21 cellular contexts compared by ENCODE assay signal in genomic region chr14:49408187-49408963, GRCh38.
"Had no signal": no experiment of that assay in that cellular context is flagged by ENCODE, and none has a peak within 500 bp of the region (broad histone marks: within the 10 kb centered on the region; RNA-seq: fewer than 3 reads in every experiment).

No MANE protein-coding gene starts in this region.

- H3K4me1 ChIP-seq: gastrocnemius medialis, heart left ventricle, lower lobe of right lung, prostate gland, upper lobe of left lung had no signal

- H3K4me3 ChIP-seq: cardiac muscle cell, esophagus muscularis mucosa, gastrocnemius medialis, heart left ventricle, lower lobe of right lung, prostate gland, upper lobe of left lung had no signal

- H3K36me3 ChIP-seq: cardiac muscle cell, esophagus muscularis mucosa, gastrocnemius medialis, heart left ventricle, lower lobe of right lung, prostate gland, upper lobe of left lung had no signal

- H3K4me3 Mint-ChIP-seq: activated B cell treated with CpG ODN at 0.5 μM for 24 hours; activated CD4-positive, alpha-beta T cell treated with anti-CD3 and anti-CD28 coated beads, Interleukin-2, amount 10 ng/mL, durations not matched to agents 24 days and 14 days; activated CD8-positive, alpha-beta T cell treated with anti-CD3 and anti-CD28 coated beads, Interleukin-2, amount 10 ng/mL, durations not matched to agents 7 days and 5 days; activated naive CD8-positive, alpha-beta T cell treated with anti-CD3 and anti-CD28 coated beads for 36 hours; activated T-helper 1 cell treated with anti-CD3 and anti-CD28 coated beads, Interleukin-12 subunit alpha, Interleukin-12 subunit beta, Interleukin-2, Interleukin-4 antibody, amounts not matched to agents 30 ng/mL and 10 ng/mL and 1 ng/mL, durations not matched to agents 14 hours and 24 hours and 36 hours; mesothelial cell of epicardium; nephron progenitor cell; stimulated activated naive CD8-positive, alpha-beta T cell treated with anti-CD3 and anti-CD28 coated beads, Interleukin-15, amount 100 ng/mL, for 72 hours had no signal

- DNase-seq: activated B cell treated with CpG ODN at 0.5 μM for 24 hours; activated CD4-positive, alpha-beta T cell treated with anti-CD3 and anti-CD28 coated beads, Interleukin-2, amount 10 ng/mL, durations not matched to agents 24 days and 14 days; activated CD8-positive, alpha-beta memory T cell treated with anti-CD3 and anti-CD28 coated beads, Interleukin-2, amount 50 U/mL, for 48 hours; activated CD8-positive, alpha-beta T cell treated with anti-CD3 and anti-CD28 coated beads, Interleukin-2, amount 10 ng/mL, durations not matched to agents 7 days and 5 days; activated naive CD8-positive, alpha-beta T cell treated with anti-CD3 and anti-CD28 coated beads for 36 hours; anterior cingulate cortex; gastrocnemius medialis; heart left ventricle; left cardiac atrium; lower lobe of right lung; nephron progenitor cell; right cardiac atrium; small intestine; stimulated activated naive CD8-positive, alpha-beta T cell treated with anti-CD3 and anti-CD28 coated beads, Interleukin-15, amount 100 ng/mL, for 72 hours; T-helper 2 cell; upper lobe of left lung had no signal

- H3K27ac Mint-ChIP-seq: activated B cell treated with CpG ODN at 0.5 μM for 24 hours; activated CD4-positive, alpha-beta T cell treated with anti-CD3 and anti-CD28 coated beads, Interleukin-2, amount 10 ng/mL, durations not matched to agents 24 days and 14 days; activated CD8-positive, alpha-beta T cell treated with anti-CD3 and anti-CD28 coated beads, Interleukin-2, amount 10 ng/mL, durations not matched to agents 7 days and 5 days; activated naive CD8-positive, alpha-beta T cell treated with anti-CD3 and anti-CD28 coated beads for 36 hours; activated T-helper 1 cell treated with anti-CD3 and anti-CD28 coated beads, Interleukin-12 subunit alpha, Interleukin-12 subunit beta, Interleukin-2, Interleukin-4 antibody, amounts not matched to agents 30 ng/mL and 10 ng/mL and 1 ng/mL, durations not matched to agents 14 hours and 24 hours and 36 hours; mesothelial cell of epicardium; nephron progenitor cell; stimulated activated naive CD8-positive, alpha-beta T cell treated with anti-CD3 and anti-CD28 coated beads, Interleukin-15, amount 100 ng/mL, for 72 hours had no signal

- H3K36me3 Mint-ChIP-seq: activated naive CD8-positive, alpha-beta T cell treated with anti-CD3 and anti-CD28 coated beads for 36 hours; mesothelial cell of epicardium had no signal

- H3K27me3 ChIP-seq: cardiac muscle cell, esophagus muscularis mucosa, gastrocnemius medialis, heart left ventricle, upper lobe of left lung had no signal

- H3K4me1 Mint-ChIP-seq: activated B cell treated with CpG ODN at 0.5 μM for 24 hours; activated CD4-positive, alpha-beta T cell treated with anti-CD3 and anti-CD28 coated beads, Interleukin-2, amount 10 ng/mL, durations not matched to agents 24 days and 14 days; activated naive CD8-positive, alpha-beta T cell treated with anti-CD3 and anti-CD28 coated beads for 36 hours; nephron progenitor cell; stimulated activated naive CD8-positive, alpha-beta T cell treated with anti-CD3 and anti-CD28 coated beads, Interleukin-15, amount 100 ng/mL, for 72 hours had no signal

- H3K9me3 Mint-ChIP-seq: activated B cell treated with CpG ODN at 0.5 μM for 24 hours; activated CD4-positive, alpha-beta T cell treated with anti-CD3 and anti-CD28 coated beads, Interleukin-2, amount 10 ng/mL, durations not matched to agents 24 days and 14 days; activated naive CD8-positive, alpha-beta T cell treated with anti-CD3 and anti-CD28 coated beads for 36 hours; activated T-helper 1 cell treated with anti-CD3 and anti-CD28 coated beads, Interleukin-12 subunit alpha, Interleukin-12 subunit beta, Interleukin-2, Interleukin-4 antibody, amounts not matched to agents 30 ng/mL and 10 ng/mL and 1 ng/mL, durations not matched to agents 14 hours and 24 hours and 36 hours; mesothelial cell of epicardium; nephron progenitor cell; stimulated activated naive CD8-positive, alpha-beta T cell treated with anti-CD3 and anti-CD28 coated beads, Interleukin-15, amount 100 ng/mL, for 72 hours had no signal

- H3K27ac ChIP-seq: cardiac muscle cell, esophagus muscularis mucosa, gastrocnemius medialis, heart left ventricle, lower lobe of right lung, prostate gland, upper lobe of left lung had no signal

- H3K9me3 ChIP-seq: esophagus muscularis mucosa, gastrocnemius medialis, heart left ventricle, lower lobe of right lung, prostate gland, upper lobe of left lung had no signal
